29 cellular contexts compared by ENCODE assay signal in genomic region chr1:56462209-56462608, GRCh38.
"Had no signal": no experiment of that assay in that cellular context is flagged by ENCODE, and none has a peak within 500 bp of the region (broad histone marks: within the 10 kb centered on the region; RNA-seq: fewer than 3 reads in every experiment).

No MANE protein-coding gene starts in this region.

- ATAC-seq: activated CD4-positive, alpha-beta T cell treated with anti-CD3 and anti-CD28 coated beads for 36 hours; activated CD8-positive, alpha-beta memory T cell treated with anti-CD3 and anti-CD28 coated beads, Interleukin-2, amount 10 ng/mL, durations not matched to agents 7 days and 5 days; activated CD8-positive, alpha-beta T cell treated with anti-CD3 and anti-CD28 coated beads, Interleukin-2, amount 10 ng/mL, durations not matched to agents 7 days and 5 days; activated naive CD8-positive, alpha-beta T cell treated with anti-CD3 and anti-CD28 coated beads, Interleukin-2, amount 50 U/mL, for 24 hours; body of pancreas; effector memory CD8-positive, alpha-beta T cell; T-helper 17 cell had no signal

- H3K4me1 ChIP-seq: adrenal gland, body of pancreas had no signal

- DNase-seq: activated CD4-positive, alpha-beta memory T cell treated with anti-CD3 and anti-CD28 coated beads for 36 hours; activated CD4-positive, alpha-beta T cell treated with anti-CD3 and anti-CD28 coated beads for 36 hours; activated CD4-positive, alpha-beta T cell treated with anti-CD3 and anti-CD28 coated beads, Interleukin-2, amount 10 ng/mL, durations not matched to agents 24 days and 14 days; activated CD4-positive, CD25-positive, alpha-beta regulatory T cell; activated CD4-positive, CD25-positive, alpha-beta regulatory T cell treated with anti-CD3 and anti-CD28 coated beads, Interleukin-2, amount 50 U/mL, for 72 hours; activated CD8-positive, alpha-beta memory T cell treated with anti-CD3 and anti-CD28 coated beads, Interleukin-2, amount 10 ng/mL, durations not matched to agents 7 days and 5 days; activated CD8-positive, alpha-beta memory T cell treated with anti-CD3 and anti-CD28 coated beads, Interleukin-2, amount 50 U/mL, for 4 hours; activated CD8-positive, alpha-beta T cell treated with anti-CD3 and anti-CD28 coated beads, Interleukin-2, amount 10 ng/mL, durations not matched to agents 7 days and 5 days; activated effector memory CD4-positive, alpha-beta T cell treated with anti-CD3 and anti-CD28 coated beads, Interleukin-2, amount 50 U/mL, for 16 hours; activated naive CD4-positive, alpha-beta T cell treated with anti-CD3 and anti-CD28 coated beads for 36 hours; activated naive CD8-positive, alpha-beta T cell treated with anti-CD3 and anti-CD28 coated beads for 36 hours; activated naive CD8-positive, alpha-beta T cell treated with anti-CD3 and anti-CD28 coated beads, Interleukin-2, amount 50 U/mL, for 24 hours; activated T-cell treated with anti-CD3 and anti-CD28 coated beads, Interleukin-2, amount 50 U/mL, for 1 hour; activated T-cell treated with anti-CD3 and anti-CD28 coated beads, Interleukin-2, amount 50 U/mL, for 48 hours; amygdala; aorta; body of pancreas; caudate nucleus; cortex of kidney; dermis blood vessel endothelial cell; effector CD4-positive, alpha-beta T cell; effector memory CD8-positive, alpha-beta T cell; foreskin fibroblast; head of caudate nucleus; T-helper 1 cell; T-helper 17 cell; T1000 had no signal

- H3K9me3 ChIP-seq: adrenal gland, body of pancreas had no signal

- H3K4me3 ChIP-seq: adrenal gland, body of pancreas had no signal

- H3K27me3 ChIP-seq: adrenal gland, body of pancreas had no signal

- H3K36me3 ChIP-seq: adrenal gland had no signal

- H3K27ac ChIP-seq: adrenal gland, body of pancreas, epithelial cell of prostate had no signal
